Comparison of ENCODE assay signal across 1 cellular context in genomic region chr3:78050276-78051080, GRCh38.
TF ChIP-seq lines count a peak whose summit lies in the region.

No MANE protein-coding gene starts in this region.

TF ChIP-seq in IMR-90, 13 proteins besides CTCF, POLR2A, EP300 and RAD21:
- no peak for TF ChIP-seq CEBPB (IDR thresholded peaks at IDR 0.05; ENCODE audit: low read depth, low read length)
- TF ChIP-seq NFE2L2 (IDR thresholded peaks at IDR 0.05; ENCODE audit: low read depth, low read length) = no peak
